ENCODE assay signal across 22 cellular contexts in the genomic region with DNA sequence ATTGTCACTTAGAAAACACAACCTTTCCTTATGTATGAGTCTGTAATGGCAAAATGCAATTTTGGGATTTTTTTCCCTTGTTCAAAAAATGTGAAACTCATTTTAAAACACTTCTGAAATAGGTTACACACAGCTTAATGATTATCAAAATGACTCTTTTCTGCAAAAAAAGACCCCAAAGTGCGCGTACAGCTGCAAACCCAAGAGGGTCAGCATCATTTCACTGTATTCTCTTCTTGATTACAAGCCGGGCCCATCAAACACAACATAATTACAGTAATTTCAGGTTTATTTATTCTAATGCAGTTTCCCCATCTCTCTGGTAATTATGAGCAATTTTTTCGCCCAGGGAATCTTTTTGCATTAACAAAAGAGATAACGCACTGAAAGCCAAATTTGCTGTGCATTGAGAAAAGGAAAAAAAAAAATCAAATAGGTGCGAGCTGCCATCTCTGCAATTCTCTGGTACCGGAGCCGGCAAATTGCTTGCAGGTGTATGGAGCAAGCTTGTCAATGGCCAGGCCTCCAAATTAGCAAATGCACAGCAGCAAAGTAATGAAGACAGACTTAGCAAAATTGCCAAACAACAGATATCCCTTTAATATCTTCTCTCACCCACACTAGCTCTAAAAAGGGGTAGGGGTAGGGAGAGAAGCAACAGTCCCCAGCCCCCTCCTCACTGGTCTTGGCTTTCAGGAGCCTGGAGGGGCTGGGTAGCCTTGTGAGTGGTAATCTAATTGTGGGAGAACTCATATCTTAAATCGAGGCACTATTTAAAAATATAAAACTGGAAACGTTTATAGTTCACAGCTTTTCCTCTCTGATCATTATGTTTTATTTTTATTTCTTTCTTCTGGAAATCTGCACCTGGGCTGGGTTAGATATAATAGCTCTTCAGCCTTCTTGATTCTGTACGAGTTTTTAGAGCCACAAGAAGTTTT. TPM values are rescaled to one million over a fixed set of nuclear protein-coding genes. Genes with fewer than 3 reads are reported as not detected.
DNase-seq lines count a peak whose midpoint lies in the region; ATAC-seq and TF ChIP-seq lines count a peak whose summit lies in the region.
"Had no signal": no experiment of that assay in that cellular context is flagged by ENCODE, and none has a peak within 500 bp of the region (broad histone marks: within the 10 kb centered on the region; RNA-seq: fewer than 3 reads in every experiment).

No MANE protein-coding gene starts in this region.

- H2AFZ ChIP-seq in GM23338: no peak overlapping the region

- H3K4me1 Mint-ChIP-seq in GM23338: peaks cover 62% of the 10 kb centered on the region
- H3K4me1 Mint-ChIP-seq in activated CD8-positive, alpha-beta T cell treated with anti-CD3 and anti-CD28 coated beads, Interleukin-2, amount 10 ng/mL, durations not matched to agents 7 days and 5 days (ENCODE audit: low read depth): peaks cover 53% of the 10 kb centered on the region

- no peaks in the 10 kb centered on the region for H3K36me3 ChIP-seq in GM23338 (ENCODE audit: insufficient read depth)
- H3K36me3 ChIP-seq: BLaER1, esophagus squamous epithelium, Peyer's patch, spleen, uterus had no signal

- H3F3A ChIP-seq in GM23338 (replicated peaks; ENCODE audit: low read depth): peaks cover 50% of the 10 kb centered on the region

- no peak overlapping the region for H3K4me3 ChIP-seq in GM23338
- H3K4me3 ChIP-seq: BLaER1, esophagus squamous epithelium, Peyer's patch, spleen, uterus had no signal

- no peaks in the 10 kb centered on the region for H3K9me2 ChIP-seq in GM23338 (ENCODE audit: insufficient read depth)

- peaks cover 12% of the 10 kb centered on the region; the same call in 2 of the 3 replicates for H3K9me3 Mint-ChIP-seq in GM23338
- H3K9me3 Mint-ChIP-seq in activated CD8-positive, alpha-beta T cell treated with anti-CD3 and anti-CD28 coated beads, Interleukin-2, amount 10 ng/mL, durations not matched to agents 7 days and 5 days (ENCODE audit: insufficient read depth): no peaks in the 10 kb centered on the region
- H3K9me3 Mint-ChIP-seq: central memory CD8-positive, alpha-beta T cell had no signal

- no peak for TF ChIP-seq CTCF in GM23338 (conservative IDR thresholded peaks at IDR 0.05; ENCODE audit: low read depth in 2 of 2)

- H3K27ac ChIP-seq in GM23338 (ENCODE audit: low read depth): no peak overlapping the region
- H3K27ac ChIP-seq: BLaER1, esophagus squamous epithelium, Peyer's patch, spleen, uterus had no signal

- H3K4me3 Mint-ChIP-seq in GM23338: no peak overlapping the region
- no peak overlapping the region for H3K4me3 Mint-ChIP-seq in activated CD8-positive, alpha-beta T cell treated with anti-CD3 and anti-CD28 coated beads, Interleukin-2, amount 10 ng/mL, durations not matched to agents 7 days and 5 days
- H3K4me3 Mint-ChIP-seq: central memory CD8-positive, alpha-beta T cell had no signal

- in situ Hi-C loops in KBM-7 (cut with MboI; ENCODE audit: low pct_unique_long_range_greater_than_20kb, low sequenced_read_pairs): no loop called here

- H3K79me2 ChIP-seq in GM23338 (replicated peaks; ENCODE audit: insufficient read depth): no peaks in the 10 kb centered on the region

- peaks cover 100% of the 10 kb centered on the region for H3K27me3 Mint-ChIP-seq in GM23338 (ENCODE audit: insufficient read depth, low read depth, poor library complexity)
- peaks cover 89% of the 10 kb centered on the region for H3K27me3 Mint-ChIP-seq in activated CD8-positive, alpha-beta T cell treated with anti-CD3 and anti-CD28 coated beads, Interleukin-2, amount 10 ng/mL, durations not matched to agents 7 days and 5 days (ENCODE audit: low read depth)

- peaks cover 3% of the 10 kb centered on the region; the same call in 1 of the 3 replicates for H3K36me3 Mint-ChIP-seq in GM23338 (ENCODE audit: low read depth)
- peaks cover 13% of the 10 kb centered on the region for H3K36me3 Mint-ChIP-seq in activated CD8-positive, alpha-beta T cell treated with anti-CD3 and anti-CD28 coated beads, Interleukin-2, amount 10 ng/mL, durations not matched to agents 7 days and 5 days (ENCODE audit: low read depth)

- no peak overlapping the region for H3K4me2 ChIP-seq in GM23338
- H3K4me2 ChIP-seq: BLaER1 had no signal

- no peak for ATAC-seq in GM23338
- no peak for ATAC-seq in activated CD8-positive, alpha-beta T cell treated with anti-CD3 and anti-CD28 coated beads, Interleukin-2, amount 10 ng/mL, durations not matched to agents 7 days and 5 days
- ATAC-seq: left lobe of liver had no signal

- POLR2A ChIA-PET in activated CD8-positive, alpha-beta T cell treated with anti-CD3 and anti-CD28 coated beads, Interleukin-2, amount 10 ng/mL, durations not matched to agents 7 days and 5 days (lab: Charles Lee): interaction anchor here (1.1 kb wide), 1 partner anchor 8 kb away, joined by 3 read pairs; no protein-coding TSS in a partner anchor

- peaks cover 38% of the 10 kb centered on the region for H4K20me1 ChIP-seq in GM23338 (replicated peaks; ENCODE audit: insufficient read depth)

- no peak overlapping the region for H3K27ac Mint-ChIP-seq in GM23338
- no peak overlapping the region for H3K27ac Mint-ChIP-seq in activated CD8-positive, alpha-beta T cell treated with anti-CD3 and anti-CD28 coated beads, Interleukin-2, amount 10 ng/mL, durations not matched to agents 7 days and 5 days

- DNase-seq in NCI-H1092 treated with DMSO at 0.1 percent for 48 hours (lab: John Stamatoyannopoulos, UW) (peak; percentile 39), NCI-H1092 (lab: John Stamatoyannopoulos, UW) (no peak), GM23338 (ENCODE audit: low spot score) (peak; percentile 15), NCI-H69 (lab: John Stamatoyannopoulos, UW) (peak; percentile 89), left kidney (ENCODE audit: low read depth, low spot score) (peak; percentile 20), KBM-7 (no peak), SKM-1 (lab: John Stamatoyannopoulos, UW; ENCODE audit: unreplicated experiment) (no peak)
- no peak for DNase-seq in activated CD8-positive, alpha-beta T cell treated with anti-CD3 and anti-CD28 coated beads, Interleukin-2, amount 10 ng/mL, durations not matched to agents 7 days and 5 days
- DNase-seq: activated CD4-positive, alpha-beta T cell treated with anti-CD3 and anti-CD28 coated beads for 4 hours; activated CD8-positive, alpha-beta memory T cell treated with anti-CD3 and anti-CD28 coated beads, Interleukin-2, amount 50 U/mL, for 4 hours; effector CD8-positive, alpha-beta T cell; esophagus squamous epithelium; NCI-H2171; Peyer's patch; spleen; substantia nigra; uterus had no signal

- H3K27me3 ChIP-seq in GM23338 (ENCODE audit: insufficient read depth): peaks cover 100% of the 10 kb centered on the region

- peaks cover 89% of the 10 kb centered on the region for H3K4me1 ChIP-seq in GM23338 (ENCODE audit: insufficient read depth)

- CTCF ChIA-PET in activated CD8-positive, alpha-beta T cell treated with anti-CD3 and anti-CD28 coated beads, Interleukin-2, amount 10 ng/mL, durations not matched to agents 7 days and 5 days (lab: Charles Lee): interaction anchor here (0.7 to 1.7 kb wide), 10 partner anchors 9 to 404 kb away, joined by 3 to 13 read pairs (median 4); a partner anchor contains a TSS

TF ChIP-seq in GM23338, 12 proteins besides CTCF, POLR2A, EP300 and RAD21:
- TF ChIP-seq, protein P1, sequence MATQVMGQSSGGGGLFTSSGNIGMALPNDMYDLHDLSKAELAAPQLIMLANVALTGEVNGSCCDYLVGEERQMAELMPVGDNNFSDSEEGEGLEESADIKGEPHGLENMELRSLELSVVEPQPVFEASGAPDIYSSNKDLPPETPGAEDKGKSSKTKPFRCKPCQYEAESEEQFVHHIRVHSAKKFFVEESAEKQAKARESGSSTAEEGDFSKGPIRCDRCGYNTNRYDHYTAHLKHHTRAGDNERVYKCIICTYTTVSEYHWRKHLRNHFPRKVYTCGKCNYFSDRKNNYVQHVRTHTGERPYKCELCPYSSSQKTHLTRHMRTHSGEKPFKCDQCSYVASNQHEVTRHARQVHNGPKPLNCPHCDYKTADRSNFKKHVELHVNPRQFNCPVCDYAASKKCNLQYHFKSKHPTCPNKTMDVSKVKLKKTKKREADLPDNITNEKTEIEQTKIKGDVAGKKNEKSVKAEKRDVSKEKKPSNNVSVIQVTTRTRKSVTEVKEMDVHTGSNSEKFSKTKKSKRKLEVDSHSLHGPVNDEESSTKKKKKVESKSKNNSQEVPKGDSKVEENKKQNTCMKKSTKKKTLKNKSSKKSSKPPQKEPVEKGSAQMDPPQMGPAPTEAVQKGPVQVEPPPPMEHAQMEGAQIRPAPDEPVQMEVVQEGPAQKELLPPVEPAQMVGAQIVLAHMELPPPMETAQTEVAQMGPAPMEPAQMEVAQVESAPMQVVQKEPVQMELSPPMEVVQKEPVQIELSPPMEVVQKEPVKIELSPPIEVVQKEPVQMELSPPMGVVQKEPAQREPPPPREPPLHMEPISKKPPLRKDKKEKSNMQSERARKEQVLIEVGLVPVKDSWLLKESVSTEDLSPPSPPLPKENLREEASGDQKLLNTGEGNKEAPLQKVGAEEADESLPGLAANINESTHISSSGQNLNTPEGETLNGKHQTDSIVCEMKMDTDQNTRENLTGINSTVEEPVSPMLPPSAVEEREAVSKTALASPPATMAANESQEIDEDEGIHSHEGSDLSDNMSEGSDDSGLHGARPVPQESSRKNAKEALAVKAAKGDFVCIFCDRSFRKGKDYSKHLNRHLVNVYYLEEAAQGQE (IDR thresholded peaks at IDR 0.05; ENCODE audit: unreplicated experiment): no peak
- TF ChIP-seq EZH2phosphoT487 (IDR thresholded peaks at IDR 0.05; ENCODE audit: unreplicated experiment): peak; percentile 48
- no peak for TF ChIP-seq NANOG (IDR thresholded peaks at IDR 0.05; ENCODE audit: borderline replicate concordance)
- peak; percentile 82 for TF ChIP-seq EZH2 (IDR thresholded peaks at IDR 0.05; ENCODE audit: low read depth, unreplicated experiment)

RNA-seq across cellular contexts. Expression of a gene that starts 6.6 kb away (rescaled TPM):
- not detected in 2 replicates for total RNA-seq in GM23338 (2014; rRNA removed; shearing (Covaris generic))
- not detected in 2 replicates for polyA plus RNA-seq in GM23338 (2016; fragmentation: Nextera tagmentation; extraction: Ambion mirVana)
- not detected for total RNA-seq in activated CD8-positive, alpha-beta T cell treated with anti-CD3 and anti-CD28 coated beads, Interleukin-2, amount 10 ng/mL, durations not matched to agents 7 days and 5 days
- total RNA-seq: esophagus squamous epithelium, glomerular endothelial cell, left lobe of liver, Peyer's patch, spleen had no signal

RNA-seq across cellular contexts. Expression of a gene that starts 10.8 kb away (rescaled TPM):
- 0.16 and 0.24 TPM in 2 replicates for total RNA-seq in GM23338 (2014; rRNA removed; shearing (Covaris generic))
- polyA plus RNA-seq in GM23338 (2016; fragmentation: Nextera tagmentation; extraction: Ambion mirVana): 0.08 and 0.19 TPM in 2 replicates
- not detected for total RNA-seq in activated CD8-positive, alpha-beta T cell treated with anti-CD3 and anti-CD28 coated beads, Interleukin-2, amount 10 ng/mL, durations not matched to agents 7 days and 5 days
- total RNA-seq: aorta, esophagus squamous epithelium, left lobe of liver, Peyer's patch, spleen, uterus had no signal

Comparison
In these comparisons a context has a peak if more than half of its experiments do, and no peak if none do; other contexts are left out.
1. DNase-seq: peak in NCI-H1092 treated with DMSO at 0.1 percent for 48 hours (single experiment), GM23338 (single experiment), NCI-H69 (single experiment) and left kidney (single experiment); none in NCI-H1092 (single experiment), KBM-7 (single experiment), SKM-1 (single experiment) and activated CD8-positive, alpha-beta T cell treated with anti-CD3 and anti-CD28 coated beads, Interleukin-2, amount 10 ng/mL, durations not matched to agents 7 days and 5 days (single experiment).